In genomic region chr13:112870062-112870352, GRCh38 we compare ENCODE assay signal across 19 cellular contexts.
"Had no signal": no experiment of that assay in that cellular context is flagged by ENCODE, and none has a peak within 500 bp of the region (broad histone marks: within the 10 kb centered on the region; RNA-seq: fewer than 3 reads in every experiment).

No MANE protein-coding gene starts in this region.

- DNase-seq: effector memory CD8-positive, alpha-beta T cell; gastrocnemius medialis; heart right ventricle; hypothalamus; kidney glomerular epithelial cell; mesendoderm; naive thymus-derived CD4-positive, alpha-beta T cell; nephron progenitor cell; right cardiac atrium; small intestine; stimulated activated CD4-positive, alpha-beta T cell treated with anti-CD3 and anti-CD28 coated beads, Interleukin-12 subunit alpha, Interleukin-12 subunit beta, amount 100 ng/mL, for 4 hours; stimulated activated naive CD4-positive, alpha-beta T cell; stomach; substantia nigra; transverse colon had no signal

- H3K36me3 ChIP-seq: ovary, transverse colon had no signal

- H3K27me3 ChIP-seq: esophagus muscularis mucosa, gastrocnemius medialis, heart right ventricle, ovary, stomach, transverse colon had no signal

- H3K9me3 ChIP-seq: esophagus muscularis mucosa, gastrocnemius medialis, heart right ventricle, ovary, stomach, thoracic aorta, transverse colon had no signal

- H3K4me3 ChIP-seq: esophagus muscularis mucosa, gastrocnemius medialis, heart right ventricle, ovary, stomach, thoracic aorta, transverse colon had no signal

- H3K27ac ChIP-seq: epithelial cell of prostate, esophagus muscularis mucosa, gastrocnemius medialis, heart right ventricle, ovary, stomach, thoracic aorta, transverse colon had no signal

- ATAC-seq: effector memory CD8-positive, alpha-beta T cell; gastrocnemius medialis; heart right ventricle; naive thymus-derived CD4-positive, alpha-beta T cell; right cardiac atrium had no signal
